In genomic region chr9:27634879-27635278, GRCh38 we compare ENCODE assay signal across 19 cellular contexts.
DNase-seq lines count a peak whose midpoint lies in the region; ATAC-seq and FAIRE-seq lines count a peak whose summit lies in the region.
"Had no signal": no experiment of that assay in that cellular context is flagged by ENCODE, and none has a peak within 500 bp of the region (broad histone marks: within the 10 kb centered on the region; RNA-seq: fewer than 3 reads in every experiment).

No MANE protein-coding gene starts in this region.

- peak overlapping the region; percentile 43 for H3K27ac Mint-ChIP-seq in dendritic cell treated with granulocyte-macrophage colony-stimulating factor and Interleukin-4, amounts not matched to agents 40 ng/mL and 50 ng/mL, for 4 days
- H3K27ac Mint-ChIP-seq: activated CD8-positive, alpha-beta T cell treated with anti-CD3 and anti-CD28 coated beads for 36 hours; nephron progenitor cell had no signal

- no peak overlapping the region for H3K4me3 ChIP-seq in Jurkat, Clone E6-1 (ENCODE audit: low read length)
- H3K4me3 ChIP-seq: ascending aorta, coronary artery had no signal

- peak; percentile 22 for DNase-seq in Jurkat, Clone E6-1 (ENCODE audit: low read depth, low spot score)
- DNase-seq in activated effector memory CD4-positive, alpha-beta T cell treated with anti-CD3 and anti-CD28 coated beads, Interleukin-2, amount 50 U/mL, for 16 hours = no peak
- DNase-seq in HTR-8/SVneo (ENCODE audit: insufficient read length, low spot score) (no peak), amniotic stem cell (lab: John Stamatoyannopoulos, UW) (no peak), NCI-H1436 treated with DMSO at 0.1 percent for 48 hours (lab: John Stamatoyannopoulos, UW) (no peak)
- DNase-seq: activated CD8-positive, alpha-beta T cell treated with anti-CD3 and anti-CD28 coated beads for 36 hours; left ventricle myocardium superior; NCI-H1694 treated with DMSO at 0.1 percent for 48 hours; NCI-H526; nephron progenitor cell; right cardiac atrium; stimulated activated CD4-positive, alpha-beta T cell treated with anti-CD3 and anti-CD28 coated beads, Interleukin-2, amount 100 ng/mL, for 48 hours; T-helper 9 cell; trophoblast cell had no signal

- peaks cover 36% of the 10 kb centered on the region for H3K4me1 Mint-ChIP-seq in dendritic cell treated with granulocyte-macrophage colony-stimulating factor and Interleukin-4, amounts not matched to agents 40 ng/mL and 50 ng/mL, for 4 days (ENCODE audit: low read depth)
- H3K4me1 Mint-ChIP-seq: nephron progenitor cell had no signal

- no peaks in the 10 kb centered on the region for H3K9me3 Mint-ChIP-seq in dendritic cell treated with granulocyte-macrophage colony-stimulating factor and Interleukin-4, amounts not matched to agents 40 ng/mL and 50 ng/mL, for 4 days
- H3K9me3 Mint-ChIP-seq: activated CD8-positive, alpha-beta T cell treated with anti-CD3 and anti-CD28 coated beads for 36 hours had no signal

- intact Hi-C loops in dendritic cell treated with granulocyte-macrophage colony-stimulating factor and Interleukin-4, amounts not matched to agents 40 ng/mL and 50 ng/mL, for 4 days (cut with micrococcal nuclease) = loop anchor here (2.0 kb wide), 1 partner anchor 62 kb away; the partner anchor contains the start of gene C9orf72

- H3K27me3 Mint-ChIP-seq in dendritic cell treated with granulocyte-macrophage colony-stimulating factor and Interleukin-4, amounts not matched to agents 40 ng/mL and 50 ng/mL, for 4 days = peaks cover 1% of the 10 kb centered on the region
- H3K27me3 Mint-ChIP-seq: activated CD8-positive, alpha-beta T cell treated with anti-CD3 and anti-CD28 coated beads for 36 hours had no signal

- no peak for FAIRE-seq in HTR-8/SVneo (lab: Jason Lieb, UNC)

- H3K4me3 Mint-ChIP-seq in dendritic cell treated with granulocyte-macrophage colony-stimulating factor and Interleukin-4, amounts not matched to agents 40 ng/mL and 50 ng/mL, for 4 days = no peak overlapping the region
- H3K4me3 Mint-ChIP-seq: activated CD8-positive, alpha-beta T cell treated with anti-CD3 and anti-CD28 coated beads for 36 hours; nephron progenitor cell had no signal

- H3K36me3 Mint-ChIP-seq in dendritic cell treated with granulocyte-macrophage colony-stimulating factor and Interleukin-4, amounts not matched to agents 40 ng/mL and 50 ng/mL, for 4 days (ENCODE audit: low read depth) = no peaks in the 10 kb centered on the region

- ATAC-seq in GM18502 (IDR thresholded peaks at IDR 0.05; ENCODE audit: poor library complexity, unreplicated experiment) = peak; percentile 91
- peak; percentile 79 for ATAC-seq in HG02588 (IDR thresholded peaks at IDR 0.05; ENCODE audit: unreplicated experiment)
- ATAC-seq: activated CD8-positive, alpha-beta T cell treated with anti-CD3 and anti-CD28 coated beads for 36 hours; left ventricle myocardium superior; right cardiac atrium had no signal
